Comparison of ENCODE assay signal across 9 cellular contexts in genomic region chr7:123865517-123866117, GRCh38. TPM values are rescaled to one million over a fixed set of nuclear protein-coding genes. Genes with fewer than 3 reads are reported as not detected.
DNase-seq lines count a peak whose midpoint lies in the region; ATAC-seq and TF ChIP-seq lines count a peak whose summit lies in the region.
"Had no signal": no experiment of that assay in that cellular context is flagged by ENCODE, and none has a peak within 500 bp of the region (broad histone marks: within the 10 kb centered on the region; RNA-seq: fewer than 3 reads in every experiment).

No MANE protein-coding gene starts in this region.

- TF ChIP-seq EP300 in esophagus muscularis mucosa (IDR thresholded peaks at IDR 0.05): no peak

- no peak overlapping the region for H3K4me3 ChIP-seq in CD4-positive, alpha-beta memory T cell (ENCODE audit: low read length in 2 of 2)
- no peak overlapping the region for H3K4me3 ChIP-seq in esophagus muscularis mucosa

- no peaks in the 10 kb centered on the region for H3K27me3 ChIP-seq in CD4-positive, alpha-beta memory T cell (ENCODE audit: insufficient read depth, low read length)
- H3K27me3 ChIP-seq in esophagus muscularis mucosa: no peaks in the 10 kb centered on the region

- no peak for TF ChIP-seq POLR2A in esophagus muscularis mucosa (IDR thresholded peaks at IDR 0.05; ENCODE audit: low read depth)

- H3K9me3 Mint-ChIP-seq in CD4-positive, alpha-beta memory T cell: no peaks in the 10 kb centered on the region
- H3K9me3 Mint-ChIP-seq in natural killer cell: no peaks in the 10 kb centered on the region

- peak; percentile 69 to 75 (median 72) for TF ChIP-seq CTCF in esophagus muscularis mucosa (IDR thresholded peaks at IDR 0.05)
- TF ChIP-seq CTCF in natural killer cell (IDR thresholded peaks at IDR 0.05): peak; percentile 75

- peak; percentile 33 to 55 (median 40) for DNase-seq in CD4-positive, alpha-beta memory T cell
- DNase-seq in NCI-H2029 (lab: John Stamatoyannopoulos, UW): peak; percentile 36
- DNase-seq in activated CD4-positive, alpha-beta T cell treated with anti-CD3 and anti-CD28 coated beads for 48 hours: peak; percentile 51
- DNase-seq in esophagus muscularis mucosa (ENCODE audit: extremely low spot score): no peak
- DNase-seq in natural killer cell: no peak
- no peak for DNase-seq in NK-92 (lab: John Stamatoyannopoulos, UW; ENCODE audit: unreplicated experiment)

- 27% methylated on average over 3 of the region's 3 CpGs for WGBS in esophagus muscularis mucosa

- ATAC-seq in GM18861 (IDR thresholded peaks at IDR 0.05; ENCODE audit: unreplicated experiment): peak; percentile 92
- ATAC-seq in HG03025 (IDR thresholded peaks at IDR 0.05; ENCODE audit: low FRiP score, unreplicated experiment): peak; percentile 67
- peak; percentile 59 to 81 (median 72) for ATAC-seq in natural killer cell

- no peak overlapping the region for H3K4me3 Mint-ChIP-seq in CD4-positive, alpha-beta memory T cell
- H3K4me3 Mint-ChIP-seq in natural killer cell: no peak overlapping the region

- intact Hi-C loops in CD4-positive, alpha-beta memory T cell (cut with micrococcal nuclease): loop anchor here (1.0 to 2.0 kb wide), 5 partner anchors 67 to 371 kb away; no protein-coding TSS in a partner anchor
- intact Hi-C loops in esophagus muscularis mucosa (cut with DNase I): loop anchor here (2.0 to 10.0 kb wide), 4 partner anchors 67 to 281 kb away; no protein-coding TSS in a partner anchor
- intact Hi-C loops in natural killer cell (cut with micrococcal nuclease): loop anchor here (1.0 kb wide), 4 partner anchors 13 to 371 kb away; no protein-coding TSS in a partner anchor

- no peaks in the 10 kb centered on the region for H3K4me1 ChIP-seq in CD4-positive, alpha-beta memory T cell (ENCODE audit: insufficient read depth, low read length)
- H3K4me1 ChIP-seq in esophagus muscularis mucosa: no peaks in the 10 kb centered on the region

- H3K27me3 Mint-ChIP-seq in CD4-positive, alpha-beta memory T cell: peaks cover 5 to 7% of the 10 kb centered on the region in 2 donors
- H3K27me3 Mint-ChIP-seq in natural killer cell (ENCODE audit: low read depth in 2 of 2): peaks cover 5 to 7% of the 10 kb centered on the region in 2 donors

- CTCF ChIA-PET in CD4-positive, alpha-beta memory T cell (lab: Charles Lee; ENCODE audit: partially characterized antibody): interaction anchor here (0.8 to 3.8 kb wide), 18 partner anchors 13 to 241 kb away, joined by 3 to 42 read pairs (median 5); no protein-coding TSS in a partner anchor

- H3K36me3 ChIP-seq in CD4-positive, alpha-beta memory T cell (ENCODE audit: insufficient read depth, low read length): no peaks in the 10 kb centered on the region
- H3K36me3 ChIP-seq in esophagus muscularis mucosa: no peaks in the 10 kb centered on the region

- no peaks in the 10 kb centered on the region for H3K9me3 ChIP-seq in CD4-positive, alpha-beta memory T cell (ENCODE audit: control insufficient read depth in 1 of 2, low read length in 2 of 2)
- no peaks in the 10 kb centered on the region for H3K9me3 ChIP-seq in esophagus muscularis mucosa

- POLR2A ChIA-PET in CD4-positive, alpha-beta memory T cell (lab: Charles Lee; ENCODE audit: partially characterized antibody): no interaction called here

- no peaks in the 10 kb centered on the region for H3K36me3 Mint-ChIP-seq in CD4-positive, alpha-beta memory T cell
- no peaks in the 10 kb centered on the region for H3K36me3 Mint-ChIP-seq in natural killer cell

- H3K27ac ChIP-seq in CD4-positive, alpha-beta memory T cell (ENCODE audit: low read depth, low read length): no peak overlapping the region
- no peak overlapping the region for H3K27ac ChIP-seq in esophagus muscularis mucosa (replicated peaks in 1 of 4)

- no peaks in the 10 kb centered on the region for H3K4me1 Mint-ChIP-seq in CD4-positive, alpha-beta memory T cell
- H3K4me1 Mint-ChIP-seq in natural killer cell: no peaks in the 10 kb centered on the region

- no peak overlapping the region for H3K27ac Mint-ChIP-seq in CD4-positive, alpha-beta memory T cell
- no peak overlapping the region for H3K27ac Mint-ChIP-seq in natural killer cell

RNA-seq across cellular contexts. Expression of gene HYAL4, which starts 20.6 kb away (rescaled TPM):
- not detected for total RNA-seq in CD4-positive, alpha-beta memory T cell
- polyA plus RNA-seq in CD4-positive, alpha-beta memory T cell: not detected
- total RNA-seq in esophagus muscularis mucosa (not detected), natural killer cell (not detected)
- total RNA-seq: activated CD8-positive, alpha-beta memory T cell treated with anti-CD3 and anti-CD28 coated beads for 36 hours had no signal

RNA-seq across cellular contexts. Expression of gene SPAM1, which starts 59.4 kb away (rescaled TPM):
- total RNA-seq in CD4-positive, alpha-beta memory T cell: not detected
- polyA plus RNA-seq in CD4-positive, alpha-beta memory T cell: not detected
- total RNA-seq in esophagus muscularis mucosa (not detected), natural killer cell (not detected)
- total RNA-seq: activated CD8-positive, alpha-beta memory T cell treated with anti-CD3 and anti-CD28 coated beads for 36 hours had no signal

Comparison
In these comparisons a context has a peak if more than half of its experiments do, and no peak if none do; other contexts are left out.
1. DNase-seq: peak in CD4-positive, alpha-beta memory T cell (5 of 5), NCI-H2029 (single experiment) and activated CD4-positive, alpha-beta T cell treated with anti-CD3 and anti-CD28 coated beads for 48 hours (single experiment); none in esophagus muscularis mucosa (single experiment), natural killer cell (single experiment) and NK-92 (single experiment).
2. Peak in every context shown above with its lines, with median percentiles within 50 percentile points of each other: ATAC-seq.